3 cellular contexts compared by ENCODE assay signal in genomic region chr10:54002077-54002476, GRCh38.
TF ChIP-seq lines count a peak whose summit lies in the region.

No MANE protein-coding gene starts in this region.

TF ChIP-seq in GM23338, 12 proteins besides CTCF, POLR2A, EP300 and RAD21 (continued from another document):
- peak; percentile 54 for TF ChIP-seq REST (IDR thresholded peaks at IDR 0.05; ENCODE audit: unreplicated experiment)

TF ChIP-seq in Ishikawa, 13 proteins besides CTCF, POLR2A, EP300 and RAD21:
- TF ChIP-seq REST (IDR thresholded peaks at IDR 0.05; ENCODE audit: low read depth) (peak; percentile 65; the same call in 1 of the 2 replicates), MAX (IDR thresholded peaks at IDR 0.05) (no peak)

TF ChIP-seq in liver, 16 proteins besides CTCF, POLR2A, EP300 and RAD21 (continued from another document):
- TF ChIP-seq REST (IDR thresholded peaks at IDR 0.05), result peak; percentile 78
